8 cellular contexts compared by ENCODE assay signal in genomic region chr13:94192576-94192975, GRCh38.
DNase-seq lines count a peak whose midpoint lies in the region; ATAC-seq, FAIRE-seq and TF ChIP-seq lines count a peak whose summit lies in the region.

No MANE protein-coding gene starts in this region.

- no peak for TF ChIP-seq POLR2A in GM12891 (IDR thresholded peaks at IDR 0.05; ENCODE audit: low read depth, low read length)

- no peak overlapping the region for H3K4me3 Mint-ChIP-seq in endothelial cell (ENCODE audit: unreplicated experiment)
- H3K4me3 Mint-ChIP-seq in activated T-helper 2 cell treated with anti-CD3 and anti-CD28 coated beads, Interferon-gamma antibody, Interleukin-2, Interleukin-4, amounts not matched to agents 10 μg/mL and 5 μg/mL and 100 μg/mL, durations not matched to agents 14 hours and 24 hours and 36 hours (ENCODE audit: low read depth), result no peak overlapping the region

- H3K9me3 Mint-ChIP-seq in endothelial cell (ENCODE audit: unreplicated experiment), result no peaks in the 10 kb centered on the region
- H3K9me3 Mint-ChIP-seq in activated T-helper 2 cell treated with anti-CD3 and anti-CD28 coated beads, Interferon-gamma antibody, Interleukin-2, Interleukin-4, amounts not matched to agents 10 μg/mL and 5 μg/mL and 100 μg/mL, durations not matched to agents 14 hours and 24 hours and 36 hours, result no peaks in the 10 kb centered on the region

- no peak overlapping the region for H3K27ac Mint-ChIP-seq in endothelial cell (ENCODE audit: unreplicated experiment)
- no peak overlapping the region for H3K27ac Mint-ChIP-seq in activated T-helper 2 cell treated with anti-CD3 and anti-CD28 coated beads, Interferon-gamma antibody, Interleukin-2, Interleukin-4, amounts not matched to agents 10 μg/mL and 5 μg/mL and 100 μg/mL, durations not matched to agents 14 hours and 24 hours and 36 hours

- peak; percentile 76 for FAIRE-seq in GM12891 (lab: Jason Lieb, UNC)

- no peak for DNase-seq in AG09319 (ENCODE audit: extremely low read depth, low read depth)
- DNase-seq in GM12891 (ENCODE audit: insufficient read length, low spot score), result peak; percentile 2
- peak; percentile 12 for DNase-seq in NCI-H226
- DNase-seq in endothelial cell (ENCODE audit: low spot score), result peak; percentile 63
- peak; percentile 35 for DNase-seq in stimulated activated CD8-positive, alpha-beta memory T cell treated with anti-CD3 and anti-CD28 coated beads, Interleukin-4, amount 100 ng/mL, for 48 hours
- no peak for DNase-seq in dedifferentiated amniotic fluid mesenchymal stem cell (ENCODE audit: extremely low spot score)
- DNase-seq in activated T-helper 2 cell treated with anti-CD3 and anti-CD28 coated beads, Interferon-gamma antibody, Interleukin-2, Interleukin-4, amounts not matched to agents 10 μg/mL and 5 μg/mL and 100 μg/mL, durations not matched to agents 14 hours and 24 hours and 36 hours (ENCODE audit: low spot score), result no peak

- intact Hi-C loops in activated T-helper 2 cell treated with anti-CD3 and anti-CD28 coated beads, Interferon-gamma antibody, Interleukin-2, Interleukin-4, amounts not matched to agents 10 μg/mL and 5 μg/mL and 100 μg/mL, durations not matched to agents 14 hours and 24 hours and 36 hours (cut with micrococcal nuclease), result loop anchor here (5.0 kb wide), 1 partner anchor 170 kb away; no protein-coding TSS in a partner anchor

- H3K27me3 Mint-ChIP-seq in endothelial cell (ENCODE audit: unreplicated experiment), result no peaks in the 10 kb centered on the region
- H3K27me3 Mint-ChIP-seq in activated T-helper 2 cell treated with anti-CD3 and anti-CD28 coated beads, Interferon-gamma antibody, Interleukin-2, Interleukin-4, amounts not matched to agents 10 μg/mL and 5 μg/mL and 100 μg/mL, durations not matched to agents 14 hours and 24 hours and 36 hours (ENCODE audit: low read depth), result no peaks in the 10 kb centered on the region

- H3K36me3 Mint-ChIP-seq in endothelial cell (ENCODE audit: low read depth, unreplicated experiment), result no peaks in the 10 kb centered on the region
- no peaks in the 10 kb centered on the region for H3K36me3 Mint-ChIP-seq in activated T-helper 2 cell treated with anti-CD3 and anti-CD28 coated beads, Interferon-gamma antibody, Interleukin-2, Interleukin-4, amounts not matched to agents 10 μg/mL and 5 μg/mL and 100 μg/mL, durations not matched to agents 14 hours and 24 hours and 36 hours (ENCODE audit: low read depth)

- H3K4me1 Mint-ChIP-seq in endothelial cell (ENCODE audit: unreplicated experiment), result peaks cover 7% of the 10 kb centered on the region
- H3K4me1 Mint-ChIP-seq in activated T-helper 2 cell treated with anti-CD3 and anti-CD28 coated beads, Interferon-gamma antibody, Interleukin-2, Interleukin-4, amounts not matched to agents 10 μg/mL and 5 μg/mL and 100 μg/mL, durations not matched to agents 14 hours and 24 hours and 36 hours (ENCODE audit: low read depth), result no peaks in the 10 kb centered on the region

- TF ChIP-seq CTCF in AG09319 (IDR thresholded peaks at IDR 0.05; ENCODE audit: low read depth, low read length) (peak; percentile 32), endothelial cell (IDR thresholded peaks at IDR 0.05; ENCODE audit: unreplicated experiment) (peak; percentile 33)

- no peak for ATAC-seq in HG03378 (IDR thresholded peaks at IDR 0.05; ENCODE audit: unreplicated experiment)

TF ChIP-seq in GM12891, 5 proteins besides CTCF, POLR2A, EP300 and RAD21:
- TF ChIP-seq POLR2AphosphoS5 (IDR thresholded peaks at IDR 0.05; ENCODE audit: low read depth, low read length) (no peak), TAF1 (IDR thresholded peaks at IDR 0.05; ENCODE audit: low read depth, low read length) (no peak), POU2F2 (IDR thresholded peaks at IDR 0.05; ENCODE audit: low read depth, low read length) (no peak), PAX5 (IDR thresholded peaks at IDR 0.05; ENCODE audit: insufficient read depth, low read length, severe bottlenecking) (no peak)

Comparison
In these comparisons a context has a peak if more than half of its experiments do, and no peak if none do; other contexts are left out.
1. DNase-seq: peak in GM12891 (single experiment), NCI-H226 (single experiment), endothelial cell (single experiment) and stimulated activated CD8-positive, alpha-beta memory T cell treated with anti-CD3 and anti-CD28 coated beads, Interleukin-4, amount 100 ng/mL, for 48 hours (single experiment); none in AG09319 (single experiment), dedifferentiated amniotic fluid mesenchymal stem cell (single experiment) and activated T-helper 2 cell treated with anti-CD3 and anti-CD28 coated beads, Interferon-gamma antibody, Interleukin-2, Interleukin-4, amounts not matched to agents 10 μg/mL and 5 μg/mL and 100 μg/mL, durations not matched to agents 14 hours and 24 hours and 36 hours (single experiment).